10 cellular contexts compared by ENCODE assay signal in genomic region chr3:58470363-58471024, GRCh38. TPM values are rescaled to one million over a fixed set of nuclear protein-coding genes. Genes with fewer than 3 reads are reported as not detected.
DNase-seq lines count a peak whose midpoint lies in the region; ATAC-seq, FAIRE-seq and TF ChIP-seq lines count a peak whose summit lies in the region.
"Had no signal": no experiment of that assay in that cellular context is flagged by ENCODE, and none has a peak within 500 bp of the region (broad histone marks: within the 10 kb centered on the region; RNA-seq: fewer than 3 reads in every experiment).

No MANE protein-coding gene starts in this region.

- peaks cover 32% of the 10 kb centered on the region for H3K4me1 Mint-ChIP-seq in activated CD4-positive, alpha-beta T cell treated with anti-CD3 and anti-CD28 coated beads for 36 hours

- POLR2A ChIA-PET in activated CD4-positive, alpha-beta T cell treated with anti-CD3 and anti-CD28 coated beads for 36 hours (lab: Charles Lee), result interaction anchor here (0.6 to 1.6 kb wide), 2 partner anchors 38 to 703 kb away, joined by 4 to 5 read pairs; no protein-coding TSS in a partner anchor

- no peaks in the 10 kb centered on the region for H3K79me2 ChIP-seq in keratinocyte (ENCODE audit: control insufficient read depth, insufficient read depth, low read length)
- no peaks in the 10 kb centered on the region for H3K79me2 ChIP-seq in Karpas-422 (ENCODE audit: low read length)

- no peak for TF ChIP-seq CTCF in keratinocyte (optimal IDR thresholded peaks at IDR 0.05 in 1 of 3, IDR thresholded peaks at IDR 0.05 in 1 of 3, conservative IDR thresholded peaks at IDR 0.05 in 1 of 3; ENCODE audit: extremely low read depth in 1 of 3, insufficient read depth in 2 of 3, low read length in 3 of 3)

- H3K4me2 ChIP-seq in keratinocyte (ENCODE audit: control insufficient read depth, extremely low read depth, insufficient read depth, low read depth, low read length) (peak overlapping the region; percentile 78), Karpas-422 (ENCODE audit: low read depth, low read length, poor library complexity, severe bottlenecking) (no peak overlapping the region)

- no peaks in the 10 kb centered on the region for H3K36me3 Mint-ChIP-seq in activated CD4-positive, alpha-beta T cell treated with anti-CD3 and anti-CD28 coated beads for 36 hours (ENCODE audit: low read depth)

- peaks cover 2% of the 10 kb centered on the region for H3K27me3 Mint-ChIP-seq in activated CD4-positive, alpha-beta T cell treated with anti-CD3 and anti-CD28 coated beads for 36 hours

- H3K9me3 ChIP-seq in SJCRH30 (replicated peaks), result no peaks in the 10 kb centered on the region
- H3K9me3 ChIP-seq in keratinocyte (ENCODE audit: control insufficient read depth, low read depth, low read length), result no peaks in the 10 kb centered on the region
- no peaks in the 10 kb centered on the region for H3K9me3 ChIP-seq in skeletal muscle tissue (ENCODE audit: control insufficient read depth in 3 of 3, low read length in 3 of 3)
- H3K9me3 ChIP-seq in Karpas-422 (ENCODE audit: low read length), result no peaks in the 10 kb centered on the region
- H3K9me3 ChIP-seq: testis had no signal

- H3K27me3 ChIP-seq in SJCRH30, result no peaks in the 10 kb centered on the region
- no peaks in the 10 kb centered on the region for H3K27me3 ChIP-seq in keratinocyte (ENCODE audit: control insufficient read depth, extremely low read depth, insufficient read depth, low read length)
- no peaks in the 10 kb centered on the region for H3K27me3 ChIP-seq in skeletal muscle tissue (ENCODE audit: control insufficient read depth in 3 of 3, insufficient read depth in 3 of 3, low read length in 3 of 3)
- no peaks in the 10 kb centered on the region for H3K27me3 ChIP-seq in Karpas-422 (ENCODE audit: low read length)
- H3K27me3 ChIP-seq: testis had no signal

- H3K9me3 Mint-ChIP-seq in activated CD4-positive, alpha-beta T cell treated with anti-CD3 and anti-CD28 coated beads for 36 hours (ENCODE audit: low read depth), result no peaks in the 10 kb centered on the region

- H3K36me3 ChIP-seq in SJCRH30, result no peaks in the 10 kb centered on the region
- H3K36me3 ChIP-seq in keratinocyte (ENCODE audit: control insufficient read depth in 2 of 2, extremely low read depth in 1 of 2, insufficient read depth in 2 of 2, low read length in 2 of 2), result no peaks in the 10 kb centered on the region
- no peaks in the 10 kb centered on the region for H3K36me3 ChIP-seq in skeletal muscle tissue (ENCODE audit: control insufficient read depth in 3 of 3, insufficient read depth in 3 of 3, low read length in 3 of 3)
- H3K36me3 ChIP-seq in Karpas-422 (ENCODE audit: insufficient read depth, low read length), result no peaks in the 10 kb centered on the region

- intact Hi-C loops in activated CD4-positive, alpha-beta T cell treated with anti-CD3 and anti-CD28 coated beads for 36 hours (cut with DNase I, micrococcal nuclease), result loop anchor here (1.0 kb wide), 5 partner anchors 7 to 164 kb away; partner anchors contain the start of genes HTD2 (in 1 of the 2), PDHB (in 1 of the 2) and RPP14 (in 1 of the 2)

- H3K4me3 Mint-ChIP-seq in activated CD4-positive, alpha-beta T cell treated with anti-CD3 and anti-CD28 coated beads for 36 hours, result no peak overlapping the region

- no peaks in the 10 kb centered on the region for H3K9me2 ChIP-seq in Karpas-422 (replicated peaks; ENCODE audit: insufficient read depth, low read length)

- no peak for DNase-seq in activated CD4-positive, alpha-beta T cell treated with anti-CD3 and anti-CD28 coated beads for 36 hours
- no peak for DNase-seq in activated CD4-positive, alpha-beta T cell treated with anti-CD3 and anti-CD28 coated beads for 1 hour
- peak; percentile 19 to 49 for DNase-seq in SJCRH30
- no peak for DNase-seq in keratinocyte (ENCODE audit: low read depth, low spot score)
- no peak for DNase-seq in NCI-H1930 (lab: John Stamatoyannopoulos, UW)
- no peak for DNase-seq in Karpas-422
- DNase-seq: testis had no signal

- H3K27ac Mint-ChIP-seq in activated CD4-positive, alpha-beta T cell treated with anti-CD3 and anti-CD28 coated beads for 36 hours, result peak overlapping the region; percentile 71

- no peaks in the 10 kb centered on the region for H3K9me1 ChIP-seq in keratinocyte (ENCODE audit: control insufficient read depth, extremely low read depth, insufficient read depth, low read length)

- peaks cover 17% of the 10 kb centered on the region for H3K4me1 ChIP-seq in SJCRH30
- H3K4me1 ChIP-seq in keratinocyte (ENCODE audit: control insufficient read depth, extremely low read depth, insufficient read depth, low read length), result peaks cover 17% of the 10 kb centered on the region
- peaks cover 0 to 31% (median 13%) of the 10 kb centered on the region in 3 donors for H3K4me1 ChIP-seq in skeletal muscle tissue (ENCODE audit: control insufficient read depth in 3 of 3, insufficient read depth in 3 of 3, low read length in 3 of 3)
- peaks cover 15% of the 10 kb centered on the region for H3K4me1 ChIP-seq in Karpas-422 (ENCODE audit: low read length)
- H3K4me1 ChIP-seq: testis had no signal

- H4K20me1 ChIP-seq in keratinocyte (ENCODE audit: control insufficient read depth, extremely low read depth, insufficient read depth, low read length), result no peaks in the 10 kb centered on the region
- H4K20me1 ChIP-seq in Karpas-422 (ENCODE audit: insufficient read depth, low read depth, low read length), result no peaks in the 10 kb centered on the region

- H2AFZ ChIP-seq in keratinocyte (ENCODE audit: control insufficient read depth, low read length), result no peak overlapping the region
- H2AFZ ChIP-seq in Karpas-422 (ENCODE audit: low read length), result no peak overlapping the region

- dilution Hi-C loops in keratinocyte (cut with MboI; ENCODE audit: extremely low pct_ligation_motif_present, low sequenced_read_pairs), result no loop called here

- CTCF ChIA-PET in activated CD4-positive, alpha-beta T cell treated with anti-CD3 and anti-CD28 coated beads for 36 hours (lab: Charles Lee), result interaction anchor here (0.7 to 1.7 kb wide), 4 partner anchors 17 to 497 kb away, joined by 3 to 10 read pairs (median 3); no protein-coding TSS in a partner anchor

- no peak for FAIRE-seq in keratinocyte (lab: Jason Lieb, UNC)
- FAIRE-seq: A204.1 had no signal

- H3K4me3 ChIP-seq in SJCRH30 (no peak overlapping the region), keratinocyte (ENCODE audit: control insufficient read depth in 2 of 3, extremely low read depth in 1 of 3, insufficient read depth in 2 of 3, low read depth in 1 of 3, low read length in 3 of 3) (no peak overlapping the region), skeletal muscle tissue (ENCODE audit: low read length in 3 of 3) (no peak overlapping the region), Karpas-422 (ENCODE audit: low read length) (no peak overlapping the region)
- H3K4me3 ChIP-seq: testis had no signal

- ATAC-seq in activated CD4-positive, alpha-beta T cell treated with anti-CD3 and anti-CD28 coated beads for 36 hours, result no peak
- no peak for ATAC-seq in GM21825 (IDR thresholded peaks at IDR 0.05; ENCODE audit: unreplicated experiment)

- no peak overlapping the region for H3K27ac ChIP-seq in SJCRH30
- H3K27ac ChIP-seq in keratinocyte (ENCODE audit: control insufficient read depth, insufficient read depth, low read length), result no peak overlapping the region
- H3K27ac ChIP-seq in skeletal muscle tissue (ENCODE audit: low read depth, low read length), result peak overlapping the region; percentile 50
- H3K27ac ChIP-seq in Karpas-422 (ENCODE audit: low read length), result no peak overlapping the region
- H3K27ac ChIP-seq: testis had no signal

- H3K9ac ChIP-seq in keratinocyte (ENCODE audit: control insufficient read depth, extremely low read depth, insufficient read depth, low read length) (no peak overlapping the region), skeletal muscle tissue (ENCODE audit: low read depth in 1 of 3, low read length in 3 of 3) (no peak overlapping the region), Karpas-422 (ENCODE audit: low read length) (no peak overlapping the region)

RNA-seq across cellular contexts. Expression of gene KCTD6, which starts 21.4 kb away (rescaled TPM):
- 1 to 10 TPM; 7.1 to 7.9 TPM for total RNA-seq in activated CD4-positive, alpha-beta T cell treated with anti-CD3 and anti-CD28 coated beads for 36 hours
- 10.9 and 11.5 TPM in 2 replicates for total RNA-seq in SJCRH30 (2014; rRNA removed; shearing (Covaris generic))
- polyA plus RNA-seq in keratinocyte, result 4.9 to 7.6 TPM (median 5.3 TPM) in 3 replicates
- polyA plus RNA-seq in keratinocyte (2011; ENCODE audit: low read depth), result 2.2 TPM
- polyA plus RNA-seq in keratinocyte (2011; cell fraction: cytosol; rRNA removed), result 3.6 and 5.6 TPM in 2 replicates
- polyA plus RNA-seq in keratinocyte (2011; cell fraction: nucleus; rRNA removed), result 6.2 and 8.2 TPM in 2 replicates
- 2.8 and 3.6 TPM in 2 replicates for polyA plus RNA-seq in keratinocyte (2012; ENCODE audit: low replicate concordance)
- polyA minus RNA-seq in keratinocyte, result 1.2 to 4.5 TPM (median 3.0 TPM) in 3 replicates
- 2.1 TPM for polyA minus RNA-seq in keratinocyte (2011; cell fraction: cytosol; rRNA and poly(A)+ RNA removed)
- 1.6 and 1.8 TPM in 2 replicates for polyA minus RNA-seq in keratinocyte (2011; cell fraction: nucleus; rRNA and poly(A)+ RNA removed)
- total RNA-seq in skeletal muscle tissue, result 9.9 TPM
- 7.9 and 17.9 TPM in 2 replicates for total RNA-seq in Karpas-422 (2014; rRNA removed; shearing (Covaris generic); ENCODE audit: low replicate concordance)

RNA-seq across cellular contexts. Expression of gene PDHB, which starts 36.9 kb away (rescaled TPM):
- 10 to 100 TPM; 42.7 to 50.7 TPM for total RNA-seq in activated CD4-positive, alpha-beta T cell treated with anti-CD3 and anti-CD28 coated beads for 36 hours
- 60.4 and 63.7 TPM in 2 replicates for total RNA-seq in SJCRH30 (2014; rRNA removed; shearing (Covaris generic))
- 50.3 to 78.9 TPM (median 77.4 TPM) in 3 replicates for polyA plus RNA-seq in keratinocyte
- polyA plus RNA-seq in keratinocyte (2011; ENCODE audit: low read depth), result 27.2 TPM
- 45.3 and 68.9 TPM in 2 replicates for polyA plus RNA-seq in keratinocyte (2011; cell fraction: cytosol; rRNA removed)
- polyA plus RNA-seq in keratinocyte (2011; cell fraction: nucleus; rRNA removed), result 41.1 and 58.2 TPM in 2 replicates
- polyA plus RNA-seq in keratinocyte (2012; ENCODE audit: low replicate concordance), result 38.2 and 59.5 TPM in 2 replicates
- polyA minus RNA-seq in keratinocyte, result 21.0 to 26.9 TPM (median 26.3 TPM) in 3 replicates
- polyA minus RNA-seq in keratinocyte (2011; cell fraction: cytosol; rRNA and poly(A)+ RNA removed), result 22.4 TPM
- 8.4 and 12.6 TPM in 2 replicates for polyA minus RNA-seq in keratinocyte (2011; cell fraction: nucleus; rRNA and poly(A)+ RNA removed)
- total RNA-seq in skeletal muscle tissue, result 75.7 TPM
- 61.6 and 130 TPM in 2 replicates for total RNA-seq in Karpas-422 (2014; rRNA removed; shearing (Covaris generic); ENCODE audit: low replicate concordance)

Comparison
In these comparisons a context has a peak if more than half of its experiments do, and no peak if none do; other contexts are left out.
1. DNase-seq: peak in SJCRH30 (2 of 2); none in activated CD4-positive, alpha-beta T cell treated with anti-CD3 and anti-CD28 coated beads for 36 hours (single experiment), activated CD4-positive, alpha-beta T cell treated with anti-CD3 and anti-CD28 coated beads for 1 hour (single experiment), keratinocyte (single experiment), NCI-H1930 (0 of 2) and Karpas-422 (single experiment).